In the genomic region with DNA sequence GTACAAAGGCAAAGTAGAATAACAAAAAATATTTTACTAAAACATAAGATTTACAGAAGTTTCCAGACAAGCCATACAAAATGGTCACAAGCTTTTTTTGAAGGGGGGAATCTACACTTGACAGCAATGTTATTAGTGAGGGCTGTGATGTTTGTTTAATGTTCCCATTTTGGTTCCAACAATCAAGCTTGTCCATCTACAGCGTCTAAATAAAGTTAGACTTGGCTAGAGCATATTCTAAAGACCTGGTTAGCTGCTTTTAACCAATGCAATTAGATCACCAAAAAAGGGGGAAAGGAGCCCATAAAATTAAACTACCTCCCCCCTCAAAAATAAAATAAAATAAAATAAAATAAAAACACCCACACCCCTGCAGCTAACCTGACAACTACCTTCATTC, we compare ENCODE assay signal across 8 cellular contexts. TPM values are rescaled to one million over a fixed set of nuclear protein-coding genes. Genes with fewer than 3 reads are reported as not detected.
DNase-seq lines count a peak whose midpoint lies in the region; ATAC-seq, FAIRE-seq and TF ChIP-seq lines count a peak whose summit lies in the region.
"Not testable (repeated sequence)": the region's sequence is repeated elsewhere in the genome, so short reads cannot be mapped to it uniquely, and the experiment has no call there.

No MANE protein-coding gene starts in this region.

- peaks cover 85% of the 10 kb centered on the region for H3K36me3 Mint-ChIP-seq in activated T-helper 17 cell treated with anti-CD3 and anti-CD28 coated beads, Interleukin-2, amount 50 U/mL, for 72 hours (ENCODE audit: low read depth)
- H3K36me3 Mint-ChIP-seq in stimulated activated effector memory CD8-positive, alpha-beta T cell treated with anti-CD3 and anti-CD28 coated beads, Interleukin-12 subunit alpha, Interleukin-12 subunit beta, amount 100 ng/mL, for 72 hours: peaks cover 78% of the 10 kb centered on the region

- H3K27me3 ChIP-seq in K562 (ENCODE audit: control insufficient read depth in 2 of 2, insufficient read depth in 2 of 2, low read length in 2 of 2); HepG2 (ENCODE audit: control insufficient read depth in 1 of 2, insufficient read depth in 2 of 2, low read length in 2 of 2): not testable (repeated sequence)

- H3K27ac ChIP-seq in 22Rv1: peak overlapping the region; percentile 0; the same call in 1 of the 2 replicates
- not testable (repeated sequence) for H3K27ac ChIP-seq in OCI-LY7 (ENCODE audit: low read depth, low read length, poor library complexity, severe bottlenecking); K562 (ENCODE audit: extremely low read depth, low read depth, low read length); HepG2 (ENCODE audit: extremely low read length, insufficient read depth, low read length)
- peak overlapping the region; percentile 51 for H3K27ac ChIP-seq in VCaP

- not testable (repeated sequence) for H3K4me1 ChIP-seq in OCI-LY7 (ENCODE audit: insufficient read depth, low read length, poor library complexity, severe bottlenecking); K562 (replicated peaks in 1 of 2; ENCODE audit: control insufficient read depth in 2 of 2, insufficient read depth in 2 of 2, low read length in 2 of 2)
- H3K4me1 ChIP-seq in HepG2 (ENCODE audit: insufficient read depth, low read length): peaks cover 12% of the 10 kb centered on the region; the same call in 1 of the 2 replicates

- in situ Hi-C loops in K562 (cut with MboI) (loop anchor here (25.0 kb wide), 2 partner anchors 422 to 622 kb away; no protein-coding TSS in a partner anchor), HepG2 (cut with HindIII; ENCODE audit: extremely low pct_ligation_motif_present, low pct_unique_long_range_greater_than_20kb) (loop anchor here (10.0 kb wide), 1 partner anchor 415 kb away; no protein-coding TSS in a partner anchor)

- not testable (repeated sequence) for H3K4me3 ChIP-seq in OCI-LY7 (ENCODE audit: low read depth, low read length, poor library complexity, severe bottlenecking); K562; HepG2 (replicated peaks in 1 of 3; ENCODE audit: insufficient read depth in 1 of 3, low read depth in 2 of 3, low read length in 3 of 3)

- TF ChIP-seq POLR2A in GM12892 (IDR thresholded peaks at IDR 0.05; ENCODE audit: low read depth, low read length); K562 (conservative IDR thresholded peaks at IDR 0.05); HepG2 (IDR thresholded peaks at IDR 0.05; ENCODE audit: insufficient read depth in 1 of 2, low read depth in 2 of 2, low read length in 2 of 2): not testable (repeated sequence)

- not testable (repeated sequence) for H3K9me3 ChIP-seq in OCI-LY7 (ENCODE audit: low read length); K562 (replicated peaks; ENCODE audit: control insufficient read depth, insufficient read depth, low read depth, low read length); HepG2 (ENCODE audit: low read length)

- intact Hi-C loops in OCI-LY7 (cut with micrococcal nuclease; ENCODE audit: unreplicated experiment); K562 (cut with micrococcal nuclease); HepG2 (cut with micrococcal nuclease; ENCODE audit: unreplicated experiment): not testable (repeated sequence)

- H4K20me1 ChIP-seq in OCI-LY7 (ENCODE audit: insufficient read depth, low read length): peaks cover 13% of the 10 kb centered on the region
- not testable (repeated sequence) for H4K20me1 ChIP-seq in K562 (replicated peaks; ENCODE audit: control insufficient read depth, insufficient read depth, low read length)
- peaks cover 24% of the 10 kb centered on the region for H4K20me1 ChIP-seq in HepG2 (ENCODE audit: insufficient read depth, low read length)

- not testable (repeated sequence) for H3K4me2 ChIP-seq in OCI-LY7 (ENCODE audit: low read length); K562 (ENCODE audit: insufficient read depth, low read length); HepG2 (ENCODE audit: low read depth, low read length)

- ATAC-seq in activated T-helper 17 cell treated with anti-CD3 and anti-CD28 coated beads, Interleukin-2, amount 50 U/mL, for 72 hours (replicated peaks); K562; HepG2; stimulated activated effector memory CD8-positive, alpha-beta T cell treated with anti-CD3 and anti-CD28 coated beads, Interleukin-12 subunit alpha, Interleukin-12 subunit beta, amount 100 ng/mL, for 72 hours: not testable (repeated sequence)

- not testable (repeated sequence) for H3K27me3 Mint-ChIP-seq in activated T-helper 17 cell treated with anti-CD3 and anti-CD28 coated beads, Interleukin-2, amount 50 U/mL, for 72 hours

- H3K4me1 Mint-ChIP-seq in activated T-helper 17 cell treated with anti-CD3 and anti-CD28 coated beads, Interleukin-2, amount 50 U/mL, for 72 hours: peaks cover 49% of the 10 kb centered on the region
- H3K4me1 Mint-ChIP-seq in stimulated activated effector memory CD8-positive, alpha-beta T cell treated with anti-CD3 and anti-CD28 coated beads, Interleukin-12 subunit alpha, Interleukin-12 subunit beta, amount 100 ng/mL, for 72 hours: peaks cover 45% of the 10 kb centered on the region

- CTCF ChIA-PET in OCI-LY7 (lab: Charles Lee; ENCODE audit: unreplicated experiment); K562 (lab: Yijun Ruan, JAX; ENCODE audit: low intra/inter-chr PET ratio); HepG2 (lab: Yijun Ruan, JAX; ENCODE audit: low intra/inter-chr PET ratio, low total read pairs): not testable (repeated sequence)

- WGBS in K562 (ENCODE audit: insufficient coverage, low coverage, missing lambda C conversion rate): 57% methylated on average over 1 of the region's 1 CpG
- 88% methylated on average over 1 of the region's 1 CpG for WGBS in HepG2 (ENCODE audit: low lambda C conversion rate)

- H3K9me3 Mint-ChIP-seq in activated T-helper 17 cell treated with anti-CD3 and anti-CD28 coated beads, Interleukin-2, amount 50 U/mL, for 72 hours; stimulated activated effector memory CD8-positive, alpha-beta T cell treated with anti-CD3 and anti-CD28 coated beads, Interleukin-12 subunit alpha, Interleukin-12 subunit beta, amount 100 ng/mL, for 72 hours: not testable (repeated sequence)

- peaks cover 86% of the 10 kb centered on the region for H3K36me3 ChIP-seq in OCI-LY7 (ENCODE audit: insufficient read depth, low read length)
- H3K36me3 ChIP-seq in K562 (ENCODE audit: control insufficient read depth, insufficient read depth, low read length): peaks cover 54% of the 10 kb centered on the region
- peaks cover 3 to 32% of the 10 kb centered on the region in 2 experiments for H3K36me3 ChIP-seq in HepG2 (replicated peaks in 1 of 2; ENCODE audit: control insufficient read depth in 1 of 2, insufficient read depth in 2 of 2, low read length in 2 of 2)

- H3K9me2 ChIP-seq in OCI-LY7 (ENCODE audit: insufficient read depth, low read length): not testable (repeated sequence)

- TF ChIP-seq RAD21 in K562 (CRISPR knock-in tag; conservative IDR thresholded peaks at IDR 0.05 in 1 of 2, IDR thresholded peaks at IDR 0.05 in 1 of 2); HepG2 (CRISPR knock-in tag; IDR thresholded peaks at IDR 0.05): not testable (repeated sequence)

- not testable (repeated sequence) for TF ChIP-seq EP300 in K562 (IDR thresholded peaks at IDR 0.05; ENCODE audit: low read length); HepG2 (IDR thresholded peaks at IDR 0.05; ENCODE audit: low read depth in 2 of 2, low read length in 2 of 2); HepG2 (CRISPR knock-in tag; IDR thresholded peaks at IDR 0.05; ENCODE audit: borderline replicate concordance)

- peak overlapping the region; percentile 84 for H3K27ac Mint-ChIP-seq in activated T-helper 17 cell treated with anti-CD3 and anti-CD28 coated beads, Interleukin-2, amount 50 U/mL, for 72 hours
- peak overlapping the region; percentile 36 for H3K27ac Mint-ChIP-seq in stimulated activated effector memory CD8-positive, alpha-beta T cell treated with anti-CD3 and anti-CD28 coated beads, Interleukin-12 subunit alpha, Interleukin-12 subunit beta, amount 100 ng/mL, for 72 hours

- BruUV-seq in OCI-LY7 (replicated peaks; lab: Mats Ljungman, UMichigan) (TSS peak; percentile 85), K562 (replicated peaks; lab: Mats Ljungman, UMichigan) (TSS peak; percentile 74), HepG2 (replicated peaks; lab: Mats Ljungman, UMichigan) (TSS peak; percentile 41)

- peak overlapping the region; percentile 12 for H3K4me3 Mint-ChIP-seq in activated T-helper 17 cell treated with anti-CD3 and anti-CD28 coated beads, Interleukin-2, amount 50 U/mL, for 72 hours
- H3K4me3 Mint-ChIP-seq in stimulated activated effector memory CD8-positive, alpha-beta T cell treated with anti-CD3 and anti-CD28 coated beads, Interleukin-12 subunit alpha, Interleukin-12 subunit beta, amount 100 ng/mL, for 72 hours: not testable (repeated sequence)

- not testable (repeated sequence) for DNase-seq in GM12892 (ENCODE audit: insufficient read length); OCI-LY7 (ENCODE audit: low spot score); K562 (ENCODE audit: extremely low read depth in 1 of 4, low spot score in 3 of 4); HepG2 (ENCODE audit: low spot score); stimulated activated effector memory CD8-positive, alpha-beta T cell treated with anti-CD3 and anti-CD28 coated beads, Interleukin-12 subunit alpha, Interleukin-12 subunit beta, amount 100 ng/mL, for 72 hours (ENCODE audit: low spot score in 2 of 2)

- H3K79me2 ChIP-seq in OCI-LY7 (ENCODE audit: insufficient read depth, low read depth, low read length) (peaks cover 48% of the 10 kb centered on the region), K562 (ENCODE audit: control insufficient read depth, insufficient read depth, low read length) (peaks cover 35% of the 10 kb centered on the region), HepG2 (ENCODE audit: insufficient read depth, low read length) (peaks cover 40% of the 10 kb centered on the region)

- POLR2A ChIA-PET in OCI-LY7 (lab: Charles Lee): interaction anchor here (1.6 to 2.2 kb wide), 2 partner anchors 10 to 13 kb away, joined by 5 to 8 read pairs; no protein-coding TSS in a partner anchor
- POLR2A ChIA-PET in K562 (lab: Yijun Ruan, JAX): interaction anchor here (0.7 kb wide), 1 partner anchor 245 kb away, joined by 4 read pairs; no protein-coding TSS in a partner anchor
- POLR2A ChIA-PET in HepG2 (lab: Yijun Ruan, JAX): not testable (repeated sequence)

- FAIRE-seq in GM12892 (lab: Jason Lieb, UNC): peak; percentile 58
- not testable (repeated sequence) for FAIRE-seq in K562 (lab: Jason Lieb, UNC); HepG2 (lab: Jason Lieb, UNC)

- TF ChIP-seq CTCF in 22Rv1 (IDR thresholded peaks at IDR 0.05); OCI-LY7 (conservative IDR thresholded peaks at IDR 0.05; ENCODE audit: low read length); VCaP (conservative IDR thresholded peaks at IDR 0.05); K562 (IDR thresholded peaks at IDR 0.05 in 2 of 3, conservative IDR thresholded peaks at IDR 0.05 in 1 of 3; ENCODE audit: insufficient read depth in 2 of 3, low read depth in 1 of 3, low read length in 3 of 3); HepG2 (CRISPR knock-in tag; IDR thresholded peaks at IDR 0.05): not testable (repeated sequence)

- H3K9ac ChIP-seq in K562 (ENCODE audit: insufficient read depth in 1 of 2, low read depth in 2 of 2, low read length in 2 of 2); HepG2 (ENCODE audit: insufficient read depth, low read depth, low read length): not testable (repeated sequence)

- not testable (repeated sequence) for H2AFZ ChIP-seq in OCI-LY7 (ENCODE audit: low read length); K562 (ENCODE audit: low read depth, low read length); HepG2 (ENCODE audit: low read length)

- not testable (repeated sequence) for H3K9me1 ChIP-seq in K562 (ENCODE audit: control insufficient read depth, insufficient read depth, low read length)

RNA-seq across cellular contexts. Expression of gene NUDT4, which starts 31.6 kb away (rescaled TPM):
- 84.4 TPM for polyA plus RNA-seq in GM12892 (2012; ENCODE audit: missing spikeins)
- 20.3 and 26.4 TPM in 2 replicates for total RNA-seq in OCI-LY7 (2014; rRNA removed; shearing (Covaris generic))
- total RNA-seq in OCI-LY7 (2022): 32.4 and 32.5 TPM in 2 replicates
- 10 to 100 TPM; 41.2 to 51.6 TPM for total RNA-seq in activated T-helper 17 cell treated with anti-CD3 and anti-CD28 coated beads, Interleukin-2, amount 50 U/mL, for 72 hours
- 29.5 and 81.9 TPM in 2 replicates for total RNA-seq in K562 (2011; cell fraction: chromatin; rRNA removed; ENCODE audit: low replicate concordance)
- 29.0 and 33.4 TPM in 2 replicates for total RNA-seq in K562 (2011; cell fraction: nucleolus; rRNA removed)
- total RNA-seq in K562 (2011; cell fraction: nucleoplasm; rRNA removed): 63.9 and 138 TPM in 2 replicates
- 87.5 and 102 TPM in 2 replicates for total RNA-seq in K562 (2014; rRNA removed)
- total RNA-seq in K562 (2014; rRNA removed; fragmentation: Illumina TruSeq; extraction: Trizol): 158 and 187 TPM in 2 replicates
- 87.4 and 99.2 TPM in 2 replicates for total RNA-seq in K562 (2015; rRNA removed; fragmentation: Illumina TruSeq; extraction: Trizol)
- 132 and 147 TPM in 2 replicates for total RNA-seq in K562 (2021)
- 112 and 164 TPM in 2 replicates for polyA plus RNA-seq in K562 (2011; rRNA removed)
- polyA plus RNA-seq in K562 (2011; cell fraction: cytosol; rRNA removed): 57.9 and 68.4 TPM in 2 replicates
- polyA plus RNA-seq in K562 (2011; cell fraction: nucleus; rRNA removed): 14.0 and 27.3 TPM in 2 replicates
- 64.5 and 88.2 TPM in 2 replicates for polyA plus RNA-seq in K562 (2012)
- 116 and 128 TPM in 2 replicates for polyA plus RNA-seq in K562 (2014; fragmentation: Illumina TruSeq; extraction: Trizol)
- 10 to 100 TPM; 38.1 to 60.2 TPM for polyA plus RNA-seq in K562 (2014; fragmentation: Nextera tagmentation; extraction: Ambion mirVana)
- polyA plus RNA-seq in K562 (2014; rRNA removed): 84.6 and 94.2 TPM in 2 replicates
- 147 and 162 TPM in 2 replicates for polyA minus RNA-seq in K562 (2011; rRNA and poly(A)+ RNA removed)
- 62.3 and 75.6 TPM in 2 replicates for polyA minus RNA-seq in K562 (2011; cell fraction: cytosol; rRNA and poly(A)+ RNA removed)
- polyA minus RNA-seq in K562 (2011; cell fraction: nucleus; rRNA and poly(A)+ RNA removed): 27.5 and 37.5 TPM in 2 replicates
- total RNA-seq in HepG2 (2016; rRNA removed; fragmentation: Illumina TruSeq; extraction: Trizol): 70.1 and 94.9 TPM in 2 replicates
- total RNA-seq in HepG2 (2016; cell fraction: cytosol; rRNA removed; fragmentation: Illumina TruSeq; extraction: Trizol; ENCODE audit: low read depth): 9.2 and 11.1 TPM in 2 replicates
- total RNA-seq in HepG2 (2016; cell fraction: insoluble cytoplasmic fraction; rRNA removed; fragmentation: Illumina TruSeq; extraction: Trizol): 73.4 and 86.7 TPM in 2 replicates
- 63.9 and 68.4 TPM in 2 replicates for total RNA-seq in HepG2 (2016; cell fraction: membrane; rRNA removed; fragmentation: Illumina TruSeq; extraction: Trizol)
- 56.8 and 60.7 TPM in 2 replicates for total RNA-seq in HepG2 (2016; cell fraction: nucleus; rRNA removed; fragmentation: Illumina TruSeq; extraction: Trizol)
- 25.8 and 37.3 TPM in 2 replicates for polyA plus RNA-seq in HepG2 (2011; rRNA removed)
- polyA plus RNA-seq in HepG2 (2011; cell fraction: cytosol; rRNA removed): 17.4 and 24.1 TPM in 2 replicates
- polyA plus RNA-seq in HepG2 (2011; cell fraction: nucleus; rRNA removed): 7.0 and 9.4 TPM in 2 replicates
- 38.9 and 48.2 TPM in 2 replicates for polyA plus RNA-seq in HepG2 (2012)
- polyA plus RNA-seq in HepG2 (2016; cell fraction: cytosol; fragmentation: Illumina TruSeq; extraction: Trizol; ENCODE audit: low read depth): 8.6 and 16.4 TPM in 2 replicates
- polyA plus RNA-seq in HepG2 (2016; cell fraction: insoluble cytoplasmic fraction; fragmentation: Illumina TruSeq; extraction: Trizol; ENCODE audit: low read depth): 138 and 142 TPM in 2 replicates
- 51.0 and 63.1 TPM in 2 replicates for polyA plus RNA-seq in HepG2 (2016; cell fraction: membrane; fragmentation: Illumina TruSeq; extraction: Trizol; ENCODE audit: low read depth)
- 102 and 103 TPM in 2 replicates for polyA plus RNA-seq in HepG2 (2016; cell fraction: nucleus; fragmentation: Illumina TruSeq; extraction: Trizol; ENCODE audit: insufficient read depth, low read depth)
- polyA minus RNA-seq in HepG2 (2011; rRNA and poly(A)+ RNA removed; ENCODE audit: low replicate concordance): 7.4 and 17.4 TPM in 2 replicates
- 36.7 and 37.5 TPM in 2 replicates for polyA minus RNA-seq in HepG2 (2011; cell fraction: cytosol; rRNA and poly(A)+ RNA removed)
- 27.8 and 32.6 TPM in 2 replicates for polyA minus RNA-seq in HepG2 (2011; cell fraction: nucleus; rRNA and poly(A)+ RNA removed)

RNA-seq across cellular contexts. Expression of gene UBE2N, which starts 32.4 kb away (rescaled TPM):
- 273 TPM for polyA plus RNA-seq in GM12892 (2012; ENCODE audit: missing spikeins)
- 193 and 214 TPM in 2 replicates for total RNA-seq in OCI-LY7 (2014; rRNA removed; shearing (Covaris generic))
- total RNA-seq in OCI-LY7 (2022): 153 and 163 TPM in 2 replicates
- 100 to 1,000 TPM; 128 to 252 TPM for total RNA-seq in activated T-helper 17 cell treated with anti-CD3 and anti-CD28 coated beads, Interleukin-2, amount 50 U/mL, for 72 hours
- 19.7 and 39.0 TPM in 2 replicates for total RNA-seq in K562 (2011; cell fraction: chromatin; rRNA removed; ENCODE audit: low replicate concordance)
- 10.3 and 11.1 TPM in 2 replicates for total RNA-seq in K562 (2011; cell fraction: nucleolus; rRNA removed)
- total RNA-seq in K562 (2011; cell fraction: nucleoplasm; rRNA removed): 22.5 and 40.5 TPM in 2 replicates
- total RNA-seq in K562 (2014; rRNA removed): 189 and 218 TPM in 2 replicates
- 224 and 228 TPM in 2 replicates for total RNA-seq in K562 (2014; rRNA removed; fragmentation: Illumina TruSeq; extraction: Trizol)
- total RNA-seq in K562 (2015; rRNA removed; fragmentation: Illumina TruSeq; extraction: Trizol): 230 and 260 TPM in 2 replicates
- 207 and 219 TPM in 2 replicates for total RNA-seq in K562 (2021)
- polyA plus RNA-seq in K562 (2011; rRNA removed): 286 and 326 TPM in 2 replicates
- 118 and 141 TPM in 2 replicates for polyA plus RNA-seq in K562 (2011; cell fraction: cytosol; rRNA removed)
- polyA plus RNA-seq in K562 (2011; cell fraction: nucleus; rRNA removed): 72.6 and 99.0 TPM in 2 replicates
- 124 and 338 TPM in 2 replicates for polyA plus RNA-seq in K562 (2012)
- polyA plus RNA-seq in K562 (2014; fragmentation: Illumina TruSeq; extraction: Trizol): 252 and 303 TPM in 2 replicates
- 100 to 1,000 TPM; 727 to 826 TPM for polyA plus RNA-seq in K562 (2014; fragmentation: Nextera tagmentation; extraction: Ambion mirVana)
- 222 and 407 TPM in 2 replicates for polyA plus RNA-seq in K562 (2014; rRNA removed)
- 197 and 210 TPM in 2 replicates for polyA minus RNA-seq in K562 (2011; rRNA and poly(A)+ RNA removed)
- 90.7 and 93.3 TPM in 2 replicates for polyA minus RNA-seq in K562 (2011; cell fraction: cytosol; rRNA and poly(A)+ RNA removed)
- 8.3 and 15.4 TPM in 2 replicates for polyA minus RNA-seq in K562 (2011; cell fraction: nucleus; rRNA and poly(A)+ RNA removed)
- total RNA-seq in HepG2 (2016; rRNA removed; fragmentation: Illumina TruSeq; extraction: Trizol): 197 and 317 TPM in 2 replicates
- 43.5 and 43.9 TPM in 2 replicates for total RNA-seq in HepG2 (2016; cell fraction: cytosol; rRNA removed; fragmentation: Illumina TruSeq; extraction: Trizol; ENCODE audit: low read depth)
- 195 and 339 TPM in 2 replicates for total RNA-seq in HepG2 (2016; cell fraction: insoluble cytoplasmic fraction; rRNA removed; fragmentation: Illumina TruSeq; extraction: Trizol)
- total RNA-seq in HepG2 (2016; cell fraction: membrane; rRNA removed; fragmentation: Illumina TruSeq; extraction: Trizol): 74.6 and 87.2 TPM in 2 replicates
- 66.6 and 69.2 TPM in 2 replicates for total RNA-seq in HepG2 (2016; cell fraction: nucleus; rRNA removed; fragmentation: Illumina TruSeq; extraction: Trizol)
- polyA plus RNA-seq in HepG2 (2011; rRNA removed): 179 and 188 TPM in 2 replicates
- 71.4 and 85.0 TPM in 2 replicates for polyA plus RNA-seq in HepG2 (2011; cell fraction: cytosol; rRNA removed)
- polyA plus RNA-seq in HepG2 (2011; cell fraction: nucleus; rRNA removed): 21.6 and 30.5 TPM in 2 replicates
- polyA plus RNA-seq in HepG2 (2012): 160 and 165 TPM in 2 replicates
- polyA plus RNA-seq in HepG2 (2016; cell fraction: cytosol; fragmentation: Illumina TruSeq; extraction: Trizol; ENCODE audit: low read depth): 41.1 and 43.9 TPM in 2 replicates
- 331 and 351 TPM in 2 replicates for polyA plus RNA-seq in HepG2 (2016; cell fraction: insoluble cytoplasmic fraction; fragmentation: Illumina TruSeq; extraction: Trizol; ENCODE audit: low read depth)
- polyA plus RNA-seq in HepG2 (2016; cell fraction: membrane; fragmentation: Illumina TruSeq; extraction: Trizol; ENCODE audit: low read depth): 56.6 and 65.4 TPM in 2 replicates
- 115 and 117 TPM in 2 replicates for polyA plus RNA-seq in HepG2 (2016; cell fraction: nucleus; fragmentation: Illumina TruSeq; extraction: Trizol; ENCODE audit: insufficient read depth, low read depth)
- polyA minus RNA-seq in HepG2 (2011; rRNA and poly(A)+ RNA removed; ENCODE audit: low replicate concordance): 45.7 and 70.5 TPM in 2 replicates
- 70.3 and 70.8 TPM in 2 replicates for polyA minus RNA-seq in HepG2 (2011; cell fraction: cytosol; rRNA and poly(A)+ RNA removed)
- 23.6 and 30.6 TPM in 2 replicates for polyA minus RNA-seq in HepG2 (2011; cell fraction: nucleus; rRNA and poly(A)+ RNA removed)

RNA-seq across cellular contexts. Expression of gene MRPL42, which starts 58.0 kb away (rescaled TPM):
- polyA plus RNA-seq in GM12892 (2012; ENCODE audit: missing spikeins): 91.6 TPM
- 51.3 and 57.1 TPM in 2 replicates for total RNA-seq in OCI-LY7 (2014; rRNA removed; shearing (Covaris generic))
- total RNA-seq in OCI-LY7 (2022) (61.6 and 64.0 TPM in 2 replicates), K562 (2014; rRNA removed) (104 TPM in 2 replicates), K562 (2014; rRNA removed; fragmentation: Illumina TruSeq; extraction: Trizol) (230 and 267 TPM in 2 replicates), K562 (2015; rRNA removed; fragmentation: Illumina TruSeq; extraction: Trizol) (137 and 158 TPM in 2 replicates), K562 (2021) (153 and 163 TPM in 2 replicates), HepG2 (2016; rRNA removed; fragmentation: Illumina TruSeq; extraction: Trizol) (148 and 224 TPM in 2 replicates)
- 10 to 100 TPM; 42.2 to 70.0 TPM for total RNA-seq in activated T-helper 17 cell treated with anti-CD3 and anti-CD28 coated beads, Interleukin-2, amount 50 U/mL, for 72 hours
- 54.6 and 119 TPM in 2 replicates for total RNA-seq in K562 (2011; cell fraction: chromatin; rRNA removed; ENCODE audit: low replicate concordance)
- total RNA-seq in K562 (2011; cell fraction: nucleolus; rRNA removed): 45.7 and 45.9 TPM in 2 replicates
- total RNA-seq in K562 (2011; cell fraction: nucleoplasm; rRNA removed): 59.8 and 74.6 TPM in 2 replicates
- polyA plus RNA-seq in K562 (2011; rRNA removed) (221 and 303 TPM in 2 replicates), K562 (2014; fragmentation: Illumina TruSeq; extraction: Trizol) (217 and 218 TPM in 2 replicates), K562 (2014; fragmentation: Nextera tagmentation; extraction: Ambion mirVana) (100 to 1,000 TPM; 696 to 806 TPM), K562 (2014; rRNA removed) (174 and 183 TPM in 2 replicates), HepG2 (2011; rRNA removed) (75.4 and 93.3 TPM in 2 replicates)
- polyA plus RNA-seq in K562 (2011; cell fraction: cytosol; rRNA removed): 49.8 and 118 TPM in 2 replicates
- polyA plus RNA-seq in K562 (2011; cell fraction: nucleus; rRNA removed): 28.7 and 48.0 TPM in 2 replicates
- polyA plus RNA-seq in K562 (2012): 87.5 and 143 TPM in 2 replicates
- 236 and 245 TPM in 2 replicates for polyA minus RNA-seq in K562 (2011; rRNA and poly(A)+ RNA removed)
- 38.3 and 40.2 TPM in 2 replicates for polyA minus RNA-seq in K562 (2011; cell fraction: cytosol; rRNA and poly(A)+ RNA removed)
- polyA minus RNA-seq in K562 (2011; cell fraction: nucleus; rRNA and poly(A)+ RNA removed): 18.6 and 50.8 TPM in 2 replicates
- 63.1 and 69.4 TPM in 2 replicates for total RNA-seq in HepG2 (2016; cell fraction: cytosol; rRNA removed; fragmentation: Illumina TruSeq; extraction: Trizol; ENCODE audit: low read depth)
- 148 and 233 TPM in 2 replicates for total RNA-seq in HepG2 (2016; cell fraction: insoluble cytoplasmic fraction; rRNA removed; fragmentation: Illumina TruSeq; extraction: Trizol)
- 119 and 120 TPM in 2 replicates for total RNA-seq in HepG2 (2016; cell fraction: membrane; rRNA removed; fragmentation: Illumina TruSeq; extraction: Trizol)
- 72.3 and 83.9 TPM in 2 replicates for total RNA-seq in HepG2 (2016; cell fraction: nucleus; rRNA removed; fragmentation: Illumina TruSeq; extraction: Trizol)
- 44.4 and 77.9 TPM in 2 replicates for polyA plus RNA-seq in HepG2 (2011; cell fraction: cytosol; rRNA removed)
- polyA plus RNA-seq in HepG2 (2011; cell fraction: nucleus; rRNA removed): 21.4 and 32.1 TPM in 2 replicates
- 77.4 and 156 TPM in 2 replicates for polyA plus RNA-seq in HepG2 (2012)
- 62.5 and 71.1 TPM in 2 replicates for polyA plus RNA-seq in HepG2 (2016; cell fraction: cytosol; fragmentation: Illumina TruSeq; extraction: Trizol; ENCODE audit: low read depth)
- polyA plus RNA-seq in HepG2 (2016; cell fraction: insoluble cytoplasmic fraction; fragmentation: Illumina TruSeq; extraction: Trizol; ENCODE audit: low read depth): 198 and 212 TPM in 2 replicates
- polyA plus RNA-seq in HepG2 (2016; cell fraction: membrane; fragmentation: Illumina TruSeq; extraction: Trizol; ENCODE audit: low read depth): 87.3 and 92.4 TPM in 2 replicates
- 78.8 and 79.9 TPM in 2 replicates for polyA plus RNA-seq in HepG2 (2016; cell fraction: nucleus; fragmentation: Illumina TruSeq; extraction: Trizol; ENCODE audit: insufficient read depth, low read depth)
- polyA minus RNA-seq in HepG2 (2011; rRNA and poly(A)+ RNA removed; ENCODE audit: low replicate concordance): 23.0 and 26.1 TPM in 2 replicates
- 48.1 and 52.1 TPM in 2 replicates for polyA minus RNA-seq in HepG2 (2011; cell fraction: cytosol; rRNA and poly(A)+ RNA removed)
- 61.4 and 110 TPM in 2 replicates for polyA minus RNA-seq in HepG2 (2011; cell fraction: nucleus; rRNA and poly(A)+ RNA removed)
